12 cellular contexts compared by ENCODE assay signal in genomic region chr1:156552518-156553312, GRCh38. TPM values are rescaled to one million over a fixed set of nuclear protein-coding genes. Genes with fewer than 3 reads are reported as not detected.
A peak's percentile ranks its signal among the peaks of the same experiment; 100 is the strongest.
DNase-seq lines count a peak whose midpoint lies in the region; ATAC-seq, FAIRE-seq and TF ChIP-seq lines count a peak whose summit lies in the region.
"Not testable (repeated sequence)": the region's sequence is repeated elsewhere in the genome, so short reads cannot be mapped to it uniquely, and the experiment has no call there.
"Had no signal": no experiment of that assay in that cellular context is flagged by ENCODE, and none has a peak within 500 bp of the region (broad histone marks: within the 10 kb centered on the region; RNA-seq: fewer than 3 reads in every experiment).

No MANE protein-coding gene starts in this region.

- intact Hi-C loops in CD14-positive monocyte (cut with micrococcal nuclease) = loop anchor here (5.0 to 10.0 kb wide), 2 partner anchors 50 to 58 kb away; partner anchors contain the start of gene MEF2D (in 1 of the 2)
- intact Hi-C loops in IMR-90 (cut with micrococcal nuclease); K562 (cut with micrococcal nuclease); heart right ventricle (cut with DNase I): not testable (repeated sequence)

- not testable (repeated sequence) for H3K4me1 ChIP-seq in IMR-90 (ENCODE audit: control insufficient read depth, insufficient read depth, low read length); K562 (replicated peaks in 1 of 2; ENCODE audit: control insufficient read depth in 2 of 2, insufficient read depth in 2 of 2, low read length in 2 of 2); heart right ventricle

- ATAC-seq in IMR-90 (ENCODE audit: low read depth); K562: not testable (repeated sequence)
- ATAC-seq in T-helper 17 cell (peak; percentile 35), heart right ventricle (peak in 7 of 8 donors; percentile 12 to 62 (median 57))
- ATAC-seq in stimulated activated memory B cell treated with anti-CD40 and anti-IgM and Interleukin-4, amounts not matched to agents 10 μg/mL and 1 μg/mL and 100 μg/mL, for 72 hours = peak; percentile 44

- peak overlapping the region; percentile 90 to 97 (median 96) for H3K27ac Mint-ChIP-seq in CD14-positive monocyte
- H3K27ac Mint-ChIP-seq in T-helper 17 cell = not testable (repeated sequence)
- H3K27ac Mint-ChIP-seq in stimulated activated memory B cell treated with anti-CD40 and anti-IgM and Interleukin-4, amounts not matched to agents 10 μg/mL and 1 μg/mL and 100 μg/mL, for 72 hours = peak overlapping the region; percentile 18

- not testable (repeated sequence) for H3K27me3 ChIP-seq in IMR-90 (ENCODE audit: control insufficient read depth, insufficient read depth, low read length); K562 (ENCODE audit: control insufficient read depth in 2 of 2, insufficient read depth in 2 of 2, low read length in 2 of 2); heart right ventricle

- not testable (repeated sequence) for TF ChIP-seq EP300 in K562 (IDR thresholded peaks at IDR 0.05; ENCODE audit: low read length)

- not testable (repeated sequence) for H2BK120ac ChIP-seq in IMR-90 (ENCODE audit: low read depth, low read length)

- peaks cover 0 to 22% of the 10 kb centered on the region in 2 experiments; a peak in 3 of 4 replicates for H3K79me1 ChIP-seq in IMR-90 (ENCODE audit: low read depth in 1 of 2, low read length in 2 of 2)

- H3K4me3 Mint-ChIP-seq in CD14-positive monocyte = peak overlapping the region; percentile 17 to 90
- H3K4me3 Mint-ChIP-seq in T-helper 17 cell; stimulated activated memory B cell treated with anti-CD40 and anti-IgM and Interleukin-4, amounts not matched to agents 10 μg/mL and 1 μg/mL and 100 μg/mL, for 72 hours: not testable (repeated sequence)

- DNase-seq in CD14-positive monocyte (ENCODE audit: low spot score) (peak; percentile 94), NOMO-1 treated with DMSO at 0.1 percent for 48 hours (lab: John Stamatoyannopoulos, UW; ENCODE audit: unreplicated experiment) (peak; percentile 85), heart right ventricle (peak in 1 of 2 donors; percentile 28), midbrain (lab: John Stamatoyannopoulos, UW) (peak; percentile 39)
- not testable (repeated sequence) for DNase-seq in IMR-90; T-helper 17 cell; K562 (ENCODE audit: extremely low read depth in 1 of 4, low spot score in 3 of 4)

- H3K27ac ChIP-seq in IMR-90 (ENCODE audit: insufficient read depth, low read length); K562 (ENCODE audit: extremely low read depth, low read depth, low read length): not testable (repeated sequence)
- H3K27ac ChIP-seq in heart right ventricle = peak overlapping the region in 1 of 10 donors; percentile 47

- dilution Hi-C loops in IMR-90 (cut with HindIII; ENCODE audit: low sequenced_read_pairs, unreplicated experiment) = not testable (repeated sequence)

- H4K5ac ChIP-seq in IMR-90 (ENCODE audit: low read depth, low read length) = not testable (repeated sequence)

- H3K36me3 ChIP-seq in IMR-90 (ENCODE audit: control insufficient read depth, insufficient read depth, low read length) = peaks cover 11% of the 10 kb centered on the region
- peaks cover 45% of the 10 kb centered on the region; the same call in 2 of the 3 replicates for H3K36me3 ChIP-seq in K562 (ENCODE audit: control insufficient read depth, insufficient read depth, low read length)
- H3K36me3 ChIP-seq in heart right ventricle = peaks cover 0 to 20% (median 0%) of the 10 kb centered on the region in 9 donors

- not testable (repeated sequence) for H3K9ac ChIP-seq in IMR-90 (ENCODE audit: low read depth, low read length); K562 (ENCODE audit: insufficient read depth in 1 of 2, low read depth in 2 of 2, low read length in 2 of 2)

- H3K4me1 Mint-ChIP-seq in CD14-positive monocyte = peaks cover 55% of the 10 kb centered on the region
- not testable (repeated sequence) for H3K4me1 Mint-ChIP-seq in T-helper 17 cell
- peaks cover 35% of the 10 kb centered on the region for H3K4me1 Mint-ChIP-seq in stimulated activated memory B cell treated with anti-CD40 and anti-IgM and Interleukin-4, amounts not matched to agents 10 μg/mL and 1 μg/mL and 100 μg/mL, for 72 hours

- H2BK20ac ChIP-seq in IMR-90 (ENCODE audit: low read depth, low read length) = not testable (repeated sequence)

- H3K27me3 Mint-ChIP-seq in CD14-positive monocyte (ENCODE audit: low read depth in 3 of 3); T-helper 17 cell; stimulated activated memory B cell treated with anti-CD40 and anti-IgM and Interleukin-4, amounts not matched to agents 10 μg/mL and 1 μg/mL and 100 μg/mL, for 72 hours: not testable (repeated sequence)

- not testable (repeated sequence) for H3K18ac ChIP-seq in IMR-90 (ENCODE audit: low read depth, low read length)

- POLR2A ChIA-PET in IMR-90 (lab: Charles Lee; ENCODE audit: unreplicated experiment) = not testable (repeated sequence)
- POLR2A ChIA-PET in K562 (lab: Yijun Ruan, JAX) = interaction anchor here (1.0 to 1.7 kb wide), 3 partner anchors 10 to 43 kb away, joined by 3 to 7 read pairs (median 5); no protein-coding TSS in a partner anchor

- TF ChIP-seq RAD21 in IMR-90 (IDR thresholded peaks at IDR 0.05; ENCODE audit: low read length); K562 (CRISPR knock-in tag; conservative IDR thresholded peaks at IDR 0.05 in 1 of 2, IDR thresholded peaks at IDR 0.05 in 1 of 2): not testable (repeated sequence)

- H4K8ac ChIP-seq in IMR-90 (ENCODE audit: low read depth in 2 of 2, low read length in 2 of 2) = not testable (repeated sequence)

- H2BK15ac ChIP-seq in IMR-90 (ENCODE audit: low read depth, low read length) = not testable (repeated sequence)

- in situ Hi-C loops in IMR-90 (cut with MboI; ENCODE audit: low sequenced_read_pairs); K562 (cut with MboI): not testable (repeated sequence)

- H2BK5ac ChIP-seq in IMR-90 (ENCODE audit: low read depth, low read length, poor library complexity, severe bottlenecking) = not testable (repeated sequence)

- not testable (repeated sequence) for FAIRE-seq in K562 (lab: Jason Lieb, UNC)

- H3K23ac ChIP-seq in IMR-90 (ENCODE audit: low read depth, low read length) = not testable (repeated sequence)

- WGBS in IMR-90 (ENCODE audit: extremely low coverage in 2 of 2, insufficient read length in 1 of 2), 2 experiments = 70% methylated on average over 4 of the region's 9 CpGs; no CpG with 5 or more reads in 1 of the 2 experiments
- WGBS in K562 (ENCODE audit: insufficient coverage, low coverage, missing lambda C conversion rate) = 57% methylated on average over 6 of the region's 9 CpGs
- 82 to 85% methylated on average over 9 of the region's 9 CpGs for WGBS in heart right ventricle, 2 donors

- H2AFZ ChIP-seq in IMR-90 (replicated peaks; ENCODE audit: low read length, poor library complexity); K562 (ENCODE audit: low read depth, low read length): not testable (repeated sequence)

- H4K20me1 ChIP-seq in IMR-90 (ENCODE audit: insufficient read depth, low read length); K562 (replicated peaks; ENCODE audit: control insufficient read depth, insufficient read depth, low read length): not testable (repeated sequence)

- not testable (repeated sequence) for BruUV-seq in IMR-90 (replicated peaks; lab: Mats Ljungman, UMichigan); K562 (replicated peaks; lab: Mats Ljungman, UMichigan)

- peak overlapping the region; percentile 63; the same call in 1 of the 2 replicates for H3K14ac ChIP-seq in IMR-90 (replicated peaks; ENCODE audit: low read depth, low read length)

- not testable (repeated sequence) for H3K9me3 Mint-ChIP-seq in CD14-positive monocyte; stimulated activated memory B cell treated with anti-CD40 and anti-IgM and Interleukin-4, amounts not matched to agents 10 μg/mL and 1 μg/mL and 100 μg/mL, for 72 hours

- not testable (repeated sequence) for H2AK5ac ChIP-seq in IMR-90 (ENCODE audit: low read depth, low read length)

- not testable (repeated sequence) for H4K91ac ChIP-seq in IMR-90 (ENCODE audit: insufficient read depth, low read depth, low read length)

- H3K4ac ChIP-seq in IMR-90 (ENCODE audit: low read depth, low read length) = not testable (repeated sequence)

- H3K79me2 ChIP-seq in K562 (ENCODE audit: control insufficient read depth, insufficient read depth, low read length) = not testable (repeated sequence)

- not testable (repeated sequence) for H3K56ac ChIP-seq in IMR-90 (ENCODE audit: extremely low read depth, insufficient read depth, low read length)

- peak overlapping the region; percentile 61 for H2AK9ac ChIP-seq in IMR-90 (replicated peaks; ENCODE audit: low read depth, low read length, poor library complexity)

- peaks cover 16 to 38% of the 10 kb centered on the region in 2 donors for H3K36me3 Mint-ChIP-seq in CD14-positive monocyte
- H3K36me3 Mint-ChIP-seq in T-helper 17 cell (ENCODE audit: low read depth); stimulated activated memory B cell treated with anti-CD40 and anti-IgM and Interleukin-4, amounts not matched to agents 10 μg/mL and 1 μg/mL and 100 μg/mL, for 72 hours: not testable (repeated sequence)

- not testable (repeated sequence) for TF ChIP-seq CTCF in CD14-positive monocyte (IDR thresholded peaks at IDR 0.05); IMR-90 (conservative IDR thresholded peaks at IDR 0.05; ENCODE audit: low read depth, low read length); K562 (IDR thresholded peaks at IDR 0.05 in 2 of 3, conservative IDR thresholded peaks at IDR 0.05 in 1 of 3; ENCODE audit: insufficient read depth in 2 of 3, low read depth in 1 of 3, low read length in 3 of 3); heart right ventricle (IDR thresholded peaks at IDR 0.05)

- CTCF ChIA-PET in IMR-90 (lab: Yijun Ruan, JAX); K562 (lab: Yijun Ruan, JAX; ENCODE audit: low intra/inter-chr PET ratio): not testable (repeated sequence)

- H3K9me1 ChIP-seq in IMR-90 (ENCODE audit: insufficient read depth, low read length); K562 (ENCODE audit: control insufficient read depth, insufficient read depth, low read length): not testable (repeated sequence)

- not testable (repeated sequence) for H3K4me2 ChIP-seq in IMR-90 (ENCODE audit: low read depth, low read length); K562 (ENCODE audit: insufficient read depth, low read length)

- not testable (repeated sequence) for H3K9me3 ChIP-seq in IMR-90 (ENCODE audit: control insufficient read depth, insufficient read depth, low read length); T-helper 17 cell (ENCODE audit: control insufficient read depth, low read length, poor library complexity, severe bottlenecking); K562 (replicated peaks; ENCODE audit: control insufficient read depth, insufficient read depth, low read depth, low read length); heart right ventricle

- H3K4me3 ChIP-seq in IMR-90 (ENCODE audit: insufficient read depth, low read depth, low read length); K562; heart right ventricle: not testable (repeated sequence)

- not testable (repeated sequence) for TF ChIP-seq POLR2A in IMR-90 (IDR thresholded peaks at IDR 0.05; ENCODE audit: low read depth, low read length); K562 (conservative IDR thresholded peaks at IDR 0.05)

RNA-seq across cellular contexts. Expression of gene IQGAP3, which starts 19.6 kb away (rescaled TPM):
- polyA plus RNA-seq in CD14-positive monocyte (under 1 TPM in 1 of 2 donors, not detected in 1; 0.03 TPM), IMR-90 (2012; rRNA removed) (12.5 and 14.9 TPM in 2 replicates), K562 (2011; rRNA removed) (14.1 and 32.1 TPM in 2 replicates), K562 (2014; fragmentation: Illumina TruSeq; extraction: Trizol) (11.0 and 11.9 TPM in 2 replicates), K562 (2014; fragmentation: Nextera tagmentation; extraction: Ambion mirVana) (1 to 10 TPM; 1.4 TPM), K562 (2014; rRNA removed) (10.5 and 16.5 TPM in 2 replicates), heart right ventricle (under 1 TPM; 0.09 to 0.22 TPM)
- total RNA-seq in IMR-90 (2012; rRNA removed) (13.6 TPM in 2 replicates), T-helper 17 cell (not detected), K562 (2014; rRNA removed) (10.5 and 14.4 TPM in 2 replicates), K562 (2014; rRNA removed; fragmentation: Illumina TruSeq; extraction: Trizol) (6.4 and 8.4 TPM in 2 replicates), K562 (2015; rRNA removed; fragmentation: Illumina TruSeq; extraction: Trizol) (9.2 and 10.8 TPM in 2 replicates), K562 (2021) (14.1 and 16.6 TPM in 2 replicates), heart right ventricle (1 to 10 TPM in 3 of 10 donors, under 1 TPM in 7; 0.07 to 3.8 (median 0.39) TPM)
- polyA plus RNA-seq in IMR-90 (2012; cell fraction: cytosol; rRNA removed) = 3.7 TPM in 2 replicates
- 54.5 and 78.1 TPM in 2 replicates for polyA plus RNA-seq in IMR-90 (2012; cell fraction: nucleus; rRNA removed; ENCODE audit: low replicate concordance)
- total RNA-seq in K562 (2011; cell fraction: chromatin; rRNA removed; ENCODE audit: low replicate concordance) = 82.6 and 114 TPM in 2 replicates
- total RNA-seq in K562 (2011; cell fraction: nucleolus; rRNA removed) = 58.8 and 62.5 TPM in 2 replicates
- total RNA-seq in K562 (2011; cell fraction: nucleoplasm; rRNA removed) = 60.2 and 63.7 TPM in 2 replicates
- polyA plus RNA-seq in K562 (2011; cell fraction: cytosol; rRNA removed) = 9.2 and 12.7 TPM in 2 replicates
- 162 and 212 TPM in 2 replicates for polyA plus RNA-seq in K562 (2011; cell fraction: nucleus; rRNA removed)
- 12.9 and 29.3 TPM in 2 replicates for polyA plus RNA-seq in K562 (2012)
- 16.0 and 26.5 TPM in 2 replicates for polyA minus RNA-seq in K562 (2011; rRNA and poly(A)+ RNA removed)
- 7.9 and 16.4 TPM in 2 replicates for polyA minus RNA-seq in K562 (2011; cell fraction: cytosol; rRNA and poly(A)+ RNA removed)
- polyA minus RNA-seq in K562 (2011; cell fraction: nucleus; rRNA and poly(A)+ RNA removed) = 23.0 and 48.5 TPM in 2 replicates

RNA-seq across cellular contexts. Expression of gene TTC24, which starts 26.8 kb away (rescaled TPM):
- polyA plus RNA-seq in CD14-positive monocyte (under 1 TPM in 1 of 2 donors, not detected in 1; 0.14 TPM), IMR-90 (2012; rRNA removed) (not detected in 2 replicates), K562 (2011; rRNA removed) (not detected in 2 replicates), K562 (2014; fragmentation: Illumina TruSeq; extraction: Trizol) (not detected in 2 replicates), K562 (2014; fragmentation: Nextera tagmentation; extraction: Ambion mirVana) (not detected), K562 (2014; rRNA removed) (not detected in 2 replicates), heart right ventricle (under 1 TPM in 1 of 2 donors, not detected in 1; 0.03 TPM)
- total RNA-seq in IMR-90 (2012; rRNA removed) (not detected in 2 replicates), T-helper 17 cell (under 1 TPM in 1 of 2 donors, not detected in 1; 0.94 TPM), K562 (2014; rRNA removed) (not detected in 2 replicates), K562 (2014; rRNA removed; fragmentation: Illumina TruSeq; extraction: Trizol) (not detected in 2 replicates), K562 (2015; rRNA removed; fragmentation: Illumina TruSeq; extraction: Trizol) (not detected in 2 replicates), K562 (2021) (not detected in 2 replicates), heart right ventricle (under 1 TPM in 1 of 10 donors, not detected in 9; 0.21 TPM)
- not detected in 2 replicates for polyA plus RNA-seq in IMR-90 (2012; cell fraction: cytosol; rRNA removed)
- polyA plus RNA-seq in IMR-90 (2012; cell fraction: nucleus; rRNA removed; ENCODE audit: low replicate concordance) = not detected in 2 replicates
- not detected in 2 replicates for total RNA-seq in K562 (2011; cell fraction: chromatin; rRNA removed; ENCODE audit: low replicate concordance)
- not detected in 2 replicates for total RNA-seq in K562 (2011; cell fraction: nucleolus; rRNA removed)
- total RNA-seq in K562 (2011; cell fraction: nucleoplasm; rRNA removed) = not detected in 2 replicates
- polyA plus RNA-seq in K562 (2011; cell fraction: cytosol; rRNA removed) = not detected in 2 replicates
- polyA plus RNA-seq in K562 (2011; cell fraction: nucleus; rRNA removed) = not detected in 2 replicates
- not detected in 2 replicates for polyA plus RNA-seq in K562 (2012)
- not detected in 2 replicates for polyA minus RNA-seq in K562 (2011; rRNA and poly(A)+ RNA removed)
- not detected in 2 replicates for polyA minus RNA-seq in K562 (2011; cell fraction: cytosol; rRNA and poly(A)+ RNA removed)
- polyA minus RNA-seq in K562 (2011; cell fraction: nucleus; rRNA and poly(A)+ RNA removed) = not detected in 2 replicates
- total RNA-seq: esophagus squamous epithelium, GM23338, omental fat pad had no signal
- polyA plus RNA-seq: AG04450, GM23338 had no signal

RNA-seq across cellular contexts. Expression of gene NAXE, which starts 38.9 kb away (rescaled TPM):
- polyA plus RNA-seq in CD14-positive monocyte = 10 to 100 TPM; 54.9 to 81.7 TPM
- total RNA-seq in IMR-90 (2012; rRNA removed) = 70.3 and 74.2 TPM in 2 replicates
- polyA plus RNA-seq in IMR-90 (2012; rRNA removed) = 60.6 and 61.0 TPM in 2 replicates
- 63.8 and 76.0 TPM in 2 replicates for polyA plus RNA-seq in IMR-90 (2012; cell fraction: cytosol; rRNA removed)
- 25.3 and 30.2 TPM in 2 replicates for polyA plus RNA-seq in IMR-90 (2012; cell fraction: nucleus; rRNA removed; ENCODE audit: low replicate concordance)
- 10 to 100 TPM; 27.5 to 32.0 TPM for total RNA-seq in T-helper 17 cell
- total RNA-seq in K562 (2011; cell fraction: chromatin; rRNA removed; ENCODE audit: low replicate concordance) = 43.8 and 126 TPM in 2 replicates
- total RNA-seq in K562 (2011; cell fraction: nucleolus; rRNA removed) = 112 and 139 TPM in 2 replicates
- total RNA-seq in K562 (2011; cell fraction: nucleoplasm; rRNA removed) = 102 TPM in 2 replicates
- 122 and 150 TPM in 2 replicates for total RNA-seq in K562 (2014; rRNA removed)
- total RNA-seq in K562 (2014; rRNA removed; fragmentation: Illumina TruSeq; extraction: Trizol) = 76.6 and 99.9 TPM in 2 replicates
- 90.0 and 93.1 TPM in 2 replicates for total RNA-seq in K562 (2015; rRNA removed; fragmentation: Illumina TruSeq; extraction: Trizol)
- total RNA-seq in K562 (2021) = 112 and 113 TPM in 2 replicates
- polyA plus RNA-seq in K562 (2011; rRNA removed) = 38.4 and 66.9 TPM in 2 replicates
- 81.6 and 136 TPM in 2 replicates for polyA plus RNA-seq in K562 (2011; cell fraction: cytosol; rRNA removed)
- 82.3 and 92.2 TPM in 2 replicates for polyA plus RNA-seq in K562 (2011; cell fraction: nucleus; rRNA removed)
- polyA plus RNA-seq in K562 (2012) = 106 and 111 TPM in 2 replicates
- polyA plus RNA-seq in K562 (2014; fragmentation: Illumina TruSeq; extraction: Trizol) = 136 and 137 TPM in 2 replicates
- 10 to 100 TPM; 27.3 to 38.2 TPM for polyA plus RNA-seq in K562 (2014; fragmentation: Nextera tagmentation; extraction: Ambion mirVana)
- 77.2 and 85.8 TPM in 2 replicates for polyA plus RNA-seq in K562 (2014; rRNA removed)
- 31.2 and 45.6 TPM in 2 replicates for polyA minus RNA-seq in K562 (2011; rRNA and poly(A)+ RNA removed)
- polyA minus RNA-seq in K562 (2011; cell fraction: cytosol; rRNA and poly(A)+ RNA removed) = 23.6 and 34.6 TPM in 2 replicates
- 40.1 and 65.3 TPM in 2 replicates for polyA minus RNA-seq in K562 (2011; cell fraction: nucleus; rRNA and poly(A)+ RNA removed)
- total RNA-seq in heart right ventricle = 100 to 1,000 TPM in 9 of 10 donors, 10 to 100 TPM in 1; 93.1 to 134 (median 112) TPM
- 100 to 1,000 TPM in 1 of 2 donors, 10 to 100 TPM in 1; 59.8 to 103 TPM for polyA plus RNA-seq in heart right ventricle

RNA-seq across cellular contexts. Expression of gene GPATCH4, which starts 48.6 kb away (rescaled TPM):
- polyA plus RNA-seq in CD14-positive monocyte (1 to 10 TPM; 2.6 to 5.3 TPM), IMR-90 (2012; rRNA removed) (26.6 and 32.6 TPM in 2 replicates), K562 (2011; rRNA removed) (51.5 and 57.9 TPM in 2 replicates), K562 (2014; fragmentation: Illumina TruSeq; extraction: Trizol) (94.7 and 105 TPM in 2 replicates), K562 (2014; fragmentation: Nextera tagmentation; extraction: Ambion mirVana) (10 to 100 TPM; 82.1 to 90.8 TPM), K562 (2014; rRNA removed) (53.9 and 59.3 TPM in 2 replicates), heart right ventricle (10 to 100 TPM; 24.1 to 34.5 TPM)
- total RNA-seq in IMR-90 (2012; rRNA removed) (30.8 and 41.8 TPM in 2 replicates), T-helper 17 cell (10 to 100 TPM; 39.2 to 39.6 TPM), K562 (2014; rRNA removed) (43.7 and 47.5 TPM in 2 replicates), K562 (2014; rRNA removed; fragmentation: Illumina TruSeq; extraction: Trizol) (73.1 and 76.5 TPM in 2 replicates), K562 (2015; rRNA removed; fragmentation: Illumina TruSeq; extraction: Trizol) (75.8 and 79.5 TPM in 2 replicates), K562 (2021) (45.8 and 51.4 TPM in 2 replicates), heart right ventricle (10 to 100 TPM in 9 of 10 donors, 1 to 10 TPM in 1; 9.3 to 25.4 (median 13.3) TPM)
- 13.1 and 14.7 TPM in 2 replicates for polyA plus RNA-seq in IMR-90 (2012; cell fraction: cytosol; rRNA removed)
- polyA plus RNA-seq in IMR-90 (2012; cell fraction: nucleus; rRNA removed; ENCODE audit: low replicate concordance) = 16.3 and 33.1 TPM in 2 replicates
- 75.8 and 111 TPM in 2 replicates for total RNA-seq in K562 (2011; cell fraction: chromatin; rRNA removed; ENCODE audit: low replicate concordance)
- 69.5 and 70.0 TPM in 2 replicates for total RNA-seq in K562 (2011; cell fraction: nucleolus; rRNA removed)
- 69.2 and 102 TPM in 2 replicates for total RNA-seq in K562 (2011; cell fraction: nucleoplasm; rRNA removed)
- polyA plus RNA-seq in K562 (2011; cell fraction: cytosol; rRNA removed) = 29.4 and 32.0 TPM in 2 replicates
- 51.1 and 51.7 TPM in 2 replicates for polyA plus RNA-seq in K562 (2011; cell fraction: nucleus; rRNA removed)
- 27.1 and 86.2 TPM in 2 replicates for polyA plus RNA-seq in K562 (2012)
- polyA minus RNA-seq in K562 (2011; rRNA and poly(A)+ RNA removed) = 72.9 and 74.3 TPM in 2 replicates
- polyA minus RNA-seq in K562 (2011; cell fraction: cytosol; rRNA and poly(A)+ RNA removed) = 17.4 and 29.2 TPM in 2 replicates
- 49.8 and 60.9 TPM in 2 replicates for polyA minus RNA-seq in K562 (2011; cell fraction: nucleus; rRNA and poly(A)+ RNA removed)

RNA-seq across cellular contexts. Expression of gene MEF2D, which starts 52.1 kb away (rescaled TPM):
- polyA plus RNA-seq in CD14-positive monocyte = 1 to 10 TPM; 4.5 to 8.0 TPM
- 2.9 and 3.6 TPM in 2 replicates for total RNA-seq in IMR-90 (2012; rRNA removed)
- polyA plus RNA-seq in IMR-90 (2012; rRNA removed) = 20.0 and 25.0 TPM in 2 replicates
- polyA plus RNA-seq in IMR-90 (2012; cell fraction: cytosol; rRNA removed) = 10.9 and 27.6 TPM in 2 replicates
- 80.1 and 88.5 TPM in 2 replicates for polyA plus RNA-seq in IMR-90 (2012; cell fraction: nucleus; rRNA removed; ENCODE audit: low replicate concordance)
- total RNA-seq in T-helper 17 cell = 100 to 1,000 TPM; 142 to 157 TPM
- total RNA-seq in K562 (2011; cell fraction: chromatin; rRNA removed; ENCODE audit: low replicate concordance) = 11.7 and 23.2 TPM in 2 replicates
- total RNA-seq in K562 (2011; cell fraction: nucleolus; rRNA removed) = 10.0 and 13.7 TPM in 2 replicates
- 14.1 and 18.8 TPM in 2 replicates for total RNA-seq in K562 (2011; cell fraction: nucleoplasm; rRNA removed)
- 5.4 and 6.5 TPM in 2 replicates for total RNA-seq in K562 (2014; rRNA removed)
- total RNA-seq in K562 (2014; rRNA removed; fragmentation: Illumina TruSeq; extraction: Trizol) = 1.3 and 1.7 TPM in 2 replicates
- total RNA-seq in K562 (2015; rRNA removed; fragmentation: Illumina TruSeq; extraction: Trizol) = 2.6 and 2.7 TPM in 2 replicates
- total RNA-seq in K562 (2021) = 13.8 and 19.5 TPM in 2 replicates
- 2.2 and 4.6 TPM in 2 replicates for polyA plus RNA-seq in K562 (2011; rRNA removed)
- polyA plus RNA-seq in K562 (2011; cell fraction: cytosol; rRNA removed) = 3.8 and 6.0 TPM in 2 replicates
- 8.5 and 14.0 TPM in 2 replicates for polyA plus RNA-seq in K562 (2011; cell fraction: nucleus; rRNA removed)
- 8.7 and 11.3 TPM in 2 replicates for polyA plus RNA-seq in K562 (2012)
- 5.0 and 8.2 TPM in 2 replicates for polyA plus RNA-seq in K562 (2014; fragmentation: Illumina TruSeq; extraction: Trizol)
- under 1 TPM; 0.10 TPM for polyA plus RNA-seq in K562 (2014; fragmentation: Nextera tagmentation; extraction: Ambion mirVana)
- 6.0 and 8.2 TPM in 2 replicates for polyA plus RNA-seq in K562 (2014; rRNA removed)
- 2.8 and 3.4 TPM in 2 replicates for polyA minus RNA-seq in K562 (2011; rRNA and poly(A)+ RNA removed)
- polyA minus RNA-seq in K562 (2011; cell fraction: cytosol; rRNA and poly(A)+ RNA removed) = 3.1 and 5.6 TPM in 2 replicates
- 4.6 and 7.7 TPM in 2 replicates for polyA minus RNA-seq in K562 (2011; cell fraction: nucleus; rRNA and poly(A)+ RNA removed)
- total RNA-seq in heart right ventricle = 100 to 1,000 TPM in 4 of 10 donors, 10 to 100 TPM in 6; 81.1 to 127 (median 96.5) TPM
- polyA plus RNA-seq in heart right ventricle = 10 to 100 TPM; 31.6 to 37.7 TPM
